ENCODE assay signal across 18 cellular contexts in genomic region chr18:1513519-1513918, GRCh38.
DNase-seq lines count a peak whose midpoint lies in the region; ATAC-seq and TF ChIP-seq lines count a peak whose summit lies in the region.
"Had no signal": no experiment of that assay in that cellular context is flagged by ENCODE, and none has a peak within 500 bp of the region (broad histone marks: within the 10 kb centered on the region; RNA-seq: fewer than 3 reads in every experiment).

No MANE protein-coding gene starts in this region.

- H3K9me3 ChIP-seq in A673 (ENCODE audit: low read depth, low read length, poor library complexity, severe bottlenecking): no peaks in the 10 kb centered on the region
- H3K9me3 ChIP-seq in HCT116 (ENCODE audit: control insufficient read depth in 1 of 2, insufficient read depth in 1 of 2, low read depth in 1 of 2, low read length in 2 of 2): no peaks in the 10 kb centered on the region
- no peaks in the 10 kb centered on the region for H3K9me3 ChIP-seq in hepatocyte (ENCODE audit: low read depth)
- H3K9me3 ChIP-seq: colonic mucosa, left lung, testis had no signal

- H3K79me2 ChIP-seq in HCT116 (ENCODE audit: insufficient read depth, low read length): no peaks in the 10 kb centered on the region
- H3K79me2 ChIP-seq in hepatocyte: no peaks in the 10 kb centered on the region

- H3K4me1 ChIP-seq in A673 (ENCODE audit: insufficient read depth, low read length, poor library complexity, severe bottlenecking) (no peaks in the 10 kb centered on the region), HCT116 (ENCODE audit: control insufficient read depth in 1 of 2, insufficient read depth in 2 of 2, low read length in 2 of 2) (no peaks in the 10 kb centered on the region), hepatocyte (ENCODE audit: insufficient read depth) (no peaks in the 10 kb centered on the region)
- H3K4me1 ChIP-seq: colonic mucosa, left lung, testis had no signal

- in situ Hi-C loops in SK-MEL-5 (cut with HindIII; ENCODE audit: low pct_unique_long_range_greater_than_20kb, low sequenced_read_pairs): no loop called here
- in situ Hi-C loops in brain microvascular endothelial cell (cut with HindIII; ENCODE audit: low pct_ligation_motif_present, low sequenced_read_pairs): no loop called here

- H3K36me3 ChIP-seq in A673 (ENCODE audit: insufficient read depth, low read length, poor library complexity, severe bottlenecking) (no peaks in the 10 kb centered on the region), HCT116 (ENCODE audit: control insufficient read depth in 1 of 2, insufficient read depth in 2 of 2, low read length in 2 of 2) (no peaks in the 10 kb centered on the region), hepatocyte (replicated peaks; ENCODE audit: insufficient read depth, low read depth) (no peaks in the 10 kb centered on the region), brain microvascular endothelial cell (replicated peaks) (no peaks in the 10 kb centered on the region)
- H3K36me3 ChIP-seq: colonic mucosa, left lung had no signal

- BruUV-seq in A673 (replicated peaks; lab: Mats Ljungman, UMichigan) (no TSS peak), HCT116 (replicated peaks; lab: Mats Ljungman, UMichigan) (no TSS peak)

- H3K9ac ChIP-seq in HCT116 (ENCODE audit: low read length): no peak overlapping the region

- H2AFZ ChIP-seq in HCT116 (ENCODE audit: low read depth, low read length, poor library complexity, severe bottlenecking): no peak overlapping the region
- H2AFZ ChIP-seq in hepatocyte: no peak overlapping the region

- no peak for TF ChIP-seq POLR2A in HCT116 (IDR thresholded peaks at IDR 0.05; ENCODE audit: borderline replicate concordance, extremely low read depth, insufficient read depth, insufficient read length)

- H3K4me2 ChIP-seq in HCT116 (ENCODE audit: low read length): no peak overlapping the region
- H3K4me2 ChIP-seq in hepatocyte: no peak overlapping the region

- CTCF ChIA-PET in A673 (lab: Charles Lee) (no interaction called here), HCT116 (lab: Charles Lee) (no interaction called here)

- intact Hi-C loops in A673 (cut with micrococcal nuclease; ENCODE audit: unreplicated experiment) (loop anchor here (5.0 kb wide), 1 partner anchor 646 kb away; no protein-coding TSS in a partner anchor), HCT116 (cut with micrococcal nuclease) (no loop called here)

- H3K4me3 ChIP-seq in A673 (ENCODE audit: low read depth, low read length, poor library complexity, severe bottlenecking) (no peak overlapping the region), HCT116 (replicated peaks in 1 of 2; ENCODE audit: low read depth in 1 of 2, low read length in 2 of 2) (no peak overlapping the region), hepatocyte (no peak overlapping the region), brain microvascular endothelial cell (ENCODE audit: low read depth, low read length) (no peak overlapping the region)
- H3K4me3 ChIP-seq: colonic mucosa, GM12878, left lung, testis had no signal

- H3K27ac ChIP-seq in A673 (ENCODE audit: low read depth, low read length, poor library complexity, severe bottlenecking) (no peak overlapping the region), HCT116 (ENCODE audit: low read depth, low read length) (no peak overlapping the region), hepatocyte (no peak overlapping the region), brain microvascular endothelial cell (no peak overlapping the region)
- H3K27ac ChIP-seq: colonic mucosa, left lung, testis had no signal

- TF ChIP-seq CTCF in A673 (conservative IDR thresholded peaks at IDR 0.05; ENCODE audit: low read depth, low read length): peak; percentile 29; the same call in 1 of the 2 replicates
- peak in 2 of 3 experiments; percentile 38 to 45; a peak in 4 of 6 replicates for TF ChIP-seq CTCF in HCT116 (IDR thresholded peaks at IDR 0.05 in 2 of 3, conservative IDR thresholded peaks at IDR 0.05 in 1 of 3; ENCODE audit: borderline replicate concordance in 1 of 3, insufficient read depth in 1 of 3, low read depth in 2 of 3, low read length in 2 of 3)
- peak; percentile 46 for TF ChIP-seq CTCF in hepatocyte (IDR thresholded peaks at IDR 0.05; ENCODE audit: poor library complexity)
- no peak for TF ChIP-seq CTCF in brain microvascular endothelial cell (IDR thresholded peaks at IDR 0.05; ENCODE audit: low read depth, low read length, missing control alignments)

- ATAC-seq in HCT116 (no peak; the same call in 1 of the 2 replicates), HG03025 (IDR thresholded peaks at IDR 0.05; ENCODE audit: low FRiP score, unreplicated experiment) (no peak)
- ATAC-seq: GM12878, left lung, T-helper 17 cell had no signal

- no peak for DNase-seq in A673 (ENCODE audit: low spot score)
- no peak for DNase-seq in HCT116 (ENCODE audit: low read depth, low spot score)
- DNase-seq in SK-MEL-5 (ENCODE audit: low read depth, low spot score): peak; percentile 20
- peak; percentile 38 for DNase-seq in hepatocyte (ENCODE audit: low spot score)
- DNase-seq in brain microvascular endothelial cell: no peak
- DNase-seq in stimulated activated naive CD4-positive, alpha-beta T cell treated with Interleukin-2 at 50 U/mL for 16 hours (lab: John Stamatoyannopoulos, UW): no peak
- no peak for DNase-seq in stimulated activated CD4-positive, alpha-beta T cell treated with anti-CD3 and anti-CD28 coated beads, Interleukin-4, amount 100 ng/mL, for 4 hours
- DNase-seq: activated CD4-positive, alpha-beta T cell treated with anti-CD3 and anti-CD28 coated beads for 48 hours; colonic mucosa; head of caudate nucleus; left lung; naive B cell; NCI-H1105 treated with DMSO at 0.1 percent for 48 hours; NCI-H510A; T-helper 17 cell; testis had no signal

- H4K20me1 ChIP-seq in HCT116 (ENCODE audit: insufficient read depth) (no peaks in the 10 kb centered on the region), hepatocyte (ENCODE audit: insufficient read depth, poor library complexity, severe bottlenecking) (no peaks in the 10 kb centered on the region)

- H3K9me2 ChIP-seq in HCT116 (ENCODE audit: insufficient read depth): no peaks in the 10 kb centered on the region
- H3K9me2 ChIP-seq in hepatocyte (replicated peaks; ENCODE audit: insufficient read depth): no peaks in the 10 kb centered on the region

- no peaks in the 10 kb centered on the region for H3K27me3 ChIP-seq in A673 (replicated peaks; ENCODE audit: insufficient read depth, low read depth, low read length, poor library complexity)
- no peaks in the 10 kb centered on the region for H3K27me3 ChIP-seq in HCT116 (ENCODE audit: insufficient read depth, low read length)
- no peaks in the 10 kb centered on the region for H3K27me3 ChIP-seq in hepatocyte
- H3K27me3 ChIP-seq in brain microvascular endothelial cell (replicated peaks): no peaks in the 10 kb centered on the region
- H3K27me3 ChIP-seq: colonic mucosa, left lung, testis had no signal

- RAD21 ChIA-PET in HCT116 (lab: Charles Lee; ENCODE audit: low non-redundant PET in 1 of 2, low total read pairs in 2 of 2, uncharacterized antibody in 2 of 2, unreplicated experiment in 2 of 2): no interaction called here

- 42% methylated on average over 1 of the region's 1 CpG for WGBS in hepatocyte (ENCODE audit: low lambda C conversion rate, missing lambda C conversion rate)

- POLR2A ChIA-PET in A673 (lab: Charles Lee; ENCODE audit: low non-redundant PET) (no interaction called here), HCT116 (lab: Charles Lee) (no interaction called here)

- TF ChIP-seq RAD21 in HCT116 (IDR thresholded peaks at IDR 0.05; ENCODE audit: low read depth): peak; percentile 38; the same call in 1 of the 2 replicates

TF ChIP-seq in HCT116, 20 proteins besides CTCF, POLR2A, EP300 and RAD21:
- TF ChIP-seq JUND (IDR thresholded peaks at IDR 0.05): peak; percentile 17; the same call in 1 of the 2 replicates
- peak; percentile 24; the same call in 1 of the 2 replicates for TF ChIP-seq FOSL1 (IDR thresholded peaks at IDR 0.05; ENCODE audit: low read depth)
- no peak for TF ChIP-seq CEBPB (IDR thresholded peaks at IDR 0.05; ENCODE audit: low read depth)

Comparison
In these comparisons a context has a peak if more than half of its experiments do, and no peak if none do; other contexts are left out.
1. DNase-seq: peak in SK-MEL-5 (single experiment) and hepatocyte (single experiment); none in A673 (single experiment), HCT116 (single experiment), brain microvascular endothelial cell (single experiment), stimulated activated naive CD4-positive, alpha-beta T cell treated with Interleukin-2 at 50 U/mL for 16 hours (single experiment) and stimulated activated CD4-positive, alpha-beta T cell treated with anti-CD3 and anti-CD28 coated beads, Interleukin-4, amount 100 ng/mL, for 4 hours (0 of 2).